Comparison of ENCODE assay signal across 32 cellular contexts in genomic region chr6:35839019-35839418, GRCh38. TPM values are rescaled to one million over a fixed set of nuclear protein-coding genes. Genes with fewer than 3 reads are reported as not detected.
"Had no signal": no experiment of that assay in that cellular context is flagged by ENCODE, and none has a peak within 500 bp of the region (broad histone marks: within the 10 kb centered on the region; RNA-seq: fewer than 3 reads in every experiment).

No MANE protein-coding gene starts in this region.

- H3K27ac ChIP-seq: colonic mucosa, epithelial cell of prostate, esophagus squamous epithelium, gastrocnemius medialis, heart right ventricle, left lung, lower lobe of right lung had no signal

- H3K4me1 ChIP-seq: colonic mucosa, esophagus squamous epithelium, gastrocnemius medialis, heart right ventricle, lower lobe of right lung had no signal

- H3K27me3 ChIP-seq: colonic mucosa, esophagus squamous epithelium, gastrocnemius medialis, heart right ventricle, left lung had no signal

- FAIRE-seq: endometrium, islet of Langerhans, keratinocyte had no signal

- DNase-seq: colonic mucosa; cortex of kidney; effector CD8-positive, alpha-beta T cell; effector memory CD8-positive, alpha-beta T cell; endodermal cell; erythroblast; esophagus squamous epithelium; foreskin fibroblast; foreskin melanocyte; gastrocnemius medialis; glutamatergic neuron; head of caudate nucleus; heart right ventricle; hippocampal formation; left lung; left ventricle myocardium superior; lower lobe of right lung; mesenchymal stem cell; mucosa of descending colon had no signal

- H3K4me3 ChIP-seq: colonic mucosa, esophagus squamous epithelium, gastrocnemius medialis, heart right ventricle, left lung, lower lobe of right lung, mucosa of descending colon had no signal

- ATAC-seq: effector memory CD8-positive, alpha-beta T cell; esophagus mucosa; gastrocnemius medialis; heart right ventricle; left lung; left ventricle myocardium superior; lower lobe of right lung; mucosa of descending colon had no signal

- H3K9me3 ChIP-seq: colonic mucosa, esophagus squamous epithelium, gastrocnemius medialis, heart right ventricle, left lung, lower lobe of right lung, mucosa of descending colon had no signal

RNA-seq across cellular contexts. Expression of gene LHFPL5, which starts 33.9 kb away (rescaled TPM):
- total RNA-seq: colonic mucosa, dermis microvascular lymphatic vessel endothelial cell, endodermal cell, esophagus mucosa, esophagus squamous epithelium, gastrocnemius medialis, glomerular endothelial cell, heart right ventricle, kidney epithelial cell, left lung, left ventricle myocardium superior, lower leg skin, lower lobe of right lung, lung microvascular endothelial cell, mesenteric fat pad, mesothelial cell of epicardium, myocyte had no signal
- polyA plus RNA-seq: heart right ventricle, keratinocyte had no signal

RNA-seq across cellular contexts. Expression of gene CLPS, which starts 41.9 kb away (rescaled TPM):
- total RNA-seq: dermis microvascular lymphatic vessel endothelial cell, endodermal cell, esophagus mucosa, esophagus squamous epithelium, gastrocnemius medialis, glomerular endothelial cell, kidney epithelial cell, left lung, left ventricle myocardium superior, lower lobe of right lung, lung microvascular endothelial cell, mesothelial cell of epicardium, mucosa of descending colon, myocyte had no signal
- polyA plus RNA-seq: keratinocyte had no signal

RNA-seq across cellular contexts. Expression of gene CLPSL1, which starts 58.2 kb away (rescaled TPM):
- total RNA-seq: colonic mucosa, dermis microvascular lymphatic vessel endothelial cell, endodermal cell, esophagus mucosa, esophagus squamous epithelium, gastrocnemius medialis, glomerular endothelial cell, heart right ventricle, kidney epithelial cell, left lung, left ventricle myocardium superior, lower leg skin, lower lobe of right lung, lung microvascular endothelial cell, mesenteric fat pad, mucosa of descending colon, myocyte had no signal
- polyA plus RNA-seq: heart right ventricle, keratinocyte had no signal
